In genomic region chrX:12919620-12920019, GRCh38 we compare ENCODE assay signal across 23 cellular contexts. TPM values are rescaled to one million over a fixed set of nuclear protein-coding genes. Genes with fewer than 3 reads are reported as not detected.
DNase-seq lines count a peak whose midpoint lies in the region; ATAC-seq and TF ChIP-seq lines count a peak whose summit lies in the region.
"Had no signal": no experiment of that assay in that cellular context is flagged by ENCODE, and none has a peak within 500 bp of the region (broad histone marks: within the 10 kb centered on the region; RNA-seq: fewer than 3 reads in every experiment).

No MANE protein-coding gene starts in this region.

- no peak overlapping the region for H2AFZ ChIP-seq in HCT116 (ENCODE audit: low read depth, low read length, poor library complexity, severe bottlenecking)

- CTCF ChIA-PET in HCT116 (lab: Charles Lee): no interaction called here
- CTCF ChIA-PET in activated CD4-positive, alpha-beta T cell treated with anti-CD3 and anti-CD28 coated beads, Interleukin-2, amount 10 ng/mL, durations not matched to agents 7 days and 5 days (lab: Charles Lee): no interaction called here

- 0 out of 2 replicates have a peak, but pooled peaks cover 3% of the 10 kb centered on the region for H3K27me3 ChIP-seq in HCT116 (ENCODE audit: insufficient read depth, low read length)
- no peaks in the 10 kb centered on the region for H3K27me3 ChIP-seq in testis

- no TSS peak for BruUV-seq in HCT116 (replicated peaks; lab: Mats Ljungman, UMichigan)

- H4K20me1 ChIP-seq in HCT116 (ENCODE audit: insufficient read depth): no peaks in the 10 kb centered on the region

- TF ChIP-seq POLR2A in HCT116 (IDR thresholded peaks at IDR 0.05; ENCODE audit: borderline replicate concordance, extremely low read depth, insufficient read depth, insufficient read length) (no peak), testis (IDR thresholded peaks at IDR 0.05) (no peak)

- H3K36me3 ChIP-seq in HCT116 (ENCODE audit: control insufficient read depth in 1 of 2, insufficient read depth in 2 of 2, low read length in 2 of 2) (no peaks in the 10 kb centered on the region), testis (ENCODE audit: low read depth, missing control alignments) (no peaks in the 10 kb centered on the region)
- H3K36me3 ChIP-seq: HAP-1 had no signal

- intact Hi-C loops in natural killer cell (cut with micrococcal nuclease) (no loop called here), HCT116 (cut with micrococcal nuclease) (no loop called here), testis (cut with DNase I; ENCODE audit: low total_unique reads) (no loop called here)

- peak overlapping the region; percentile 21 for H3K4me3 Mint-ChIP-seq in natural killer cell treated with Interleukin-12 subunit alpha and Interleukin-12 subunit beta and Interleukin-15 and Interleukin-18, amount 100 ng/mL, for 72 hours
- H3K4me3 Mint-ChIP-seq in natural killer cell: no peak overlapping the region
- peak overlapping the region; percentile 58 for H3K4me3 Mint-ChIP-seq in activated T-helper 17 cell treated with anti-CD3 and anti-CD28 coated beads, Interleukin-2, amount 50 U/mL, for 72 hours
- H3K4me3 Mint-ChIP-seq in activated CD4-positive, alpha-beta T cell treated with anti-CD3 and anti-CD28 coated beads, Interleukin-2, amount 10 ng/mL, durations not matched to agents 7 days and 5 days: no peak overlapping the region
- H3K4me3 Mint-ChIP-seq: B cell; CD4-positive, CD25-positive, alpha-beta regulatory T cell; HFFc6 had no signal

- TF ChIP-seq RAD21 in HCT116 (IDR thresholded peaks at IDR 0.05; ENCODE audit: low read depth): no peak

- H3K27ac Mint-ChIP-seq in natural killer cell treated with Interleukin-12 subunit alpha and Interleukin-12 subunit beta and Interleukin-15 and Interleukin-18, amount 100 ng/mL, for 72 hours: peak overlapping the region; percentile 66 to 81
- no peak overlapping the region for H3K27ac Mint-ChIP-seq in natural killer cell
- no peak overlapping the region for H3K27ac Mint-ChIP-seq in activated T-helper 17 cell treated with anti-CD3 and anti-CD28 coated beads, Interleukin-2, amount 50 U/mL, for 72 hours
- H3K27ac Mint-ChIP-seq in activated CD4-positive, alpha-beta T cell treated with anti-CD3 and anti-CD28 coated beads, Interleukin-2, amount 10 ng/mL, durations not matched to agents 7 days and 5 days: no peak overlapping the region
- H3K27ac Mint-ChIP-seq: B cell; CD4-positive, CD25-positive, alpha-beta regulatory T cell; HFFc6 had no signal

- H3K4me2 ChIP-seq in HCT116 (ENCODE audit: low read length): no peak overlapping the region
- H3K4me2 ChIP-seq: KMS-11 had no signal

- no peak for ATAC-seq in natural killer cell treated with Interleukin-12 subunit alpha and Interleukin-12 subunit beta and Interleukin-15 and Interleukin-18, amount 100 ng/mL, for 72 hours
- ATAC-seq in natural killer cell (no peak), HCT116 (no peak)
- ATAC-seq in activated T-helper 17 cell treated with anti-CD3 and anti-CD28 coated beads, Interleukin-2, amount 50 U/mL, for 72 hours (replicated peaks): no peak

- DNase-seq in natural killer cell treated with Interleukin-12 subunit alpha and Interleukin-12 subunit beta and Interleukin-15 and Interleukin-18, amount 100 ng/mL, for 72 hours (ENCODE audit: low spot score): no peak
- DNase-seq in natural killer cell (no peak), HCT116 (ENCODE audit: low read depth, low spot score) (no peak), testis (no peak), SW480 (ENCODE audit: low spot score) (no peak)
- no peak for DNase-seq in activated CD4-positive, alpha-beta T cell treated with anti-CD3 and anti-CD28 coated beads, Interleukin-2, amount 10 ng/mL, durations not matched to agents 7 days and 5 days
- DNase-seq: 8988T; CD4-positive, CD25-positive, alpha-beta regulatory T cell; CD8-positive, alpha-beta memory T cell; COR-L47; DMS 273 treated with DMSO at 0.1 percent for 48 hours; DMS53; DND-41; EL; HFFc6 had no signal

- no peak overlapping the region for H3K27ac ChIP-seq in HCT116 (ENCODE audit: low read depth, low read length)
- H3K27ac ChIP-seq in testis: no peak overlapping the region
- H3K27ac ChIP-seq: BLaER1 treated with 17β-estradiol and CSF1 and Interleukin-3, amounts not matched to agents 10 nM and 100 nM; KMS-11 had no signal

- TF ChIP-seq CTCF in natural killer cell (IDR thresholded peaks at IDR 0.05) (no peak), HCT116 (IDR thresholded peaks at IDR 0.05 in 2 of 3, conservative IDR thresholded peaks at IDR 0.05 in 1 of 3; ENCODE audit: borderline replicate concordance in 1 of 3, insufficient read depth in 1 of 3, low read depth in 2 of 3, low read length in 2 of 3) (no peak), testis (IDR thresholded peaks at IDR 0.05) (no peak)

- H3K27me3 Mint-ChIP-seq in natural killer cell treated with Interleukin-12 subunit alpha and Interleukin-12 subunit beta and Interleukin-15 and Interleukin-18, amount 100 ng/mL, for 72 hours: peaks cover 0 to 32% of the 10 kb centered on the region in 2 donors
- peaks cover 3 to 45% of the 10 kb centered on the region in 2 donors for H3K27me3 Mint-ChIP-seq in natural killer cell (ENCODE audit: low read depth in 2 of 2)
- H3K27me3 Mint-ChIP-seq in activated T-helper 17 cell treated with anti-CD3 and anti-CD28 coated beads, Interleukin-2, amount 50 U/mL, for 72 hours: no peaks in the 10 kb centered on the region
- no peaks in the 10 kb centered on the region for H3K27me3 Mint-ChIP-seq in activated CD4-positive, alpha-beta T cell treated with anti-CD3 and anti-CD28 coated beads, Interleukin-2, amount 10 ng/mL, durations not matched to agents 7 days and 5 days
- H3K27me3 Mint-ChIP-seq: B cell had no signal

- RAD21 ChIA-PET in HCT116 (lab: Charles Lee; ENCODE audit: low non-redundant PET in 1 of 2, low total read pairs in 2 of 2, uncharacterized antibody in 2 of 2, unreplicated experiment in 2 of 2): no interaction called here

- H3K79me2 ChIP-seq in HCT116 (ENCODE audit: insufficient read depth, low read length): no peaks in the 10 kb centered on the region

- H3K4me3 ChIP-seq in HCT116 (replicated peaks in 1 of 2; ENCODE audit: low read depth in 1 of 2, low read length in 2 of 2) (no peak overlapping the region), testis (no peak overlapping the region)
- H3K4me3 ChIP-seq: BLaER1 treated with 17β-estradiol and CSF1 and Interleukin-3, amounts not matched to agents 10 nM and 100 nM; HAP-1 had no signal

- no peak overlapping the region for H3K9ac ChIP-seq in HCT116 (ENCODE audit: low read length)
- H3K9ac ChIP-seq: BLaER1 treated with 17β-estradiol and CSF1 and Interleukin-3, amounts not matched to agents 10 nM and 100 nM; KMS-11 had no signal

- H3K9me3 Mint-ChIP-seq in natural killer cell treated with Interleukin-12 subunit alpha and Interleukin-12 subunit beta and Interleukin-15 and Interleukin-18, amount 100 ng/mL, for 72 hours: no peaks in the 10 kb centered on the region
- no peaks in the 10 kb centered on the region for H3K9me3 Mint-ChIP-seq in natural killer cell
- no peaks in the 10 kb centered on the region for H3K9me3 Mint-ChIP-seq in activated T-helper 17 cell treated with anti-CD3 and anti-CD28 coated beads, Interleukin-2, amount 50 U/mL, for 72 hours
- H3K9me3 Mint-ChIP-seq in activated CD4-positive, alpha-beta T cell treated with anti-CD3 and anti-CD28 coated beads, Interleukin-2, amount 10 ng/mL, durations not matched to agents 7 days and 5 days: peaks cover 3% of the 10 kb centered on the region
- H3K9me3 Mint-ChIP-seq: CD8-positive, alpha-beta memory T cell; HFFc6 had no signal

- no peaks in the 10 kb centered on the region for H3K9me3 ChIP-seq in HCT116 (ENCODE audit: control insufficient read depth in 1 of 2, insufficient read depth in 1 of 2, low read depth in 1 of 2, low read length in 2 of 2)
- H3K9me3 ChIP-seq in testis: no peaks in the 10 kb centered on the region
- H3K9me3 ChIP-seq: HAP-1 had no signal

- peaks cover 0 to 10% of the 10 kb centered on the region in 2 donors for H3K4me1 Mint-ChIP-seq in natural killer cell treated with Interleukin-12 subunit alpha and Interleukin-12 subunit beta and Interleukin-15 and Interleukin-18, amount 100 ng/mL, for 72 hours (ENCODE audit: low read depth in 2 of 2)
- H3K4me1 Mint-ChIP-seq in natural killer cell: no peaks in the 10 kb centered on the region
- peaks cover 12% of the 10 kb centered on the region for H3K4me1 Mint-ChIP-seq in activated T-helper 17 cell treated with anti-CD3 and anti-CD28 coated beads, Interleukin-2, amount 50 U/mL, for 72 hours
- H3K4me1 Mint-ChIP-seq in activated CD4-positive, alpha-beta T cell treated with anti-CD3 and anti-CD28 coated beads, Interleukin-2, amount 10 ng/mL, durations not matched to agents 7 days and 5 days: no peaks in the 10 kb centered on the region
- H3K4me1 Mint-ChIP-seq: CD4-positive, CD25-positive, alpha-beta regulatory T cell had no signal

- H3K4me1 ChIP-seq in HCT116 (ENCODE audit: control insufficient read depth in 1 of 2, insufficient read depth in 2 of 2, low read length in 2 of 2) (no peaks in the 10 kb centered on the region), testis (no peaks in the 10 kb centered on the region)
- H3K4me1 ChIP-seq: HAP-1 had no signal

- 52 to 69% methylated on average over 8 of the region's 8 CpGs for WGBS in testis, 2 donors

- no peaks in the 10 kb centered on the region for H3K36me3 Mint-ChIP-seq in natural killer cell treated with Interleukin-12 subunit alpha and Interleukin-12 subunit beta and Interleukin-15 and Interleukin-18, amount 100 ng/mL, for 72 hours
- H3K36me3 Mint-ChIP-seq in natural killer cell: no peaks in the 10 kb centered on the region
- no peaks in the 10 kb centered on the region for H3K36me3 Mint-ChIP-seq in activated T-helper 17 cell treated with anti-CD3 and anti-CD28 coated beads, Interleukin-2, amount 50 U/mL, for 72 hours (ENCODE audit: low read depth)
- no peaks in the 10 kb centered on the region for H3K36me3 Mint-ChIP-seq in activated CD4-positive, alpha-beta T cell treated with anti-CD3 and anti-CD28 coated beads, Interleukin-2, amount 10 ng/mL, durations not matched to agents 7 days and 5 days (ENCODE audit: low read depth)
- H3K36me3 Mint-ChIP-seq: CD4-positive, CD25-positive, alpha-beta regulatory T cell; CD8-positive, alpha-beta memory T cell had no signal

- POLR2A ChIA-PET in HCT116 (lab: Charles Lee): no interaction called here
- POLR2A ChIA-PET in activated CD4-positive, alpha-beta T cell treated with anti-CD3 and anti-CD28 coated beads, Interleukin-2, amount 10 ng/mL, durations not matched to agents 7 days and 5 days (lab: Charles Lee): no interaction called here

- no peaks in the 10 kb centered on the region for H3K9me2 ChIP-seq in HCT116 (ENCODE audit: insufficient read depth)

RNA-seq across cellular contexts. Expression of gene TLR8, which starts 13.2 kb away (rescaled TPM):
- not detected for total RNA-seq in natural killer cell treated with Interleukin-12 subunit alpha and Interleukin-12 subunit beta and Interleukin-15 and Interleukin-18, amount 100 ng/mL, for 72 hours
- total RNA-seq in natural killer cell (1 to 10 TPM in 1 of 3 donors, under 1 TPM in 2; 0.95 to 1.9 (median 0.95) TPM), HCT116 (2021; ENCODE audit: unreplicated experiment) (not detected), testis (under 1 TPM; 0.08 to 0.50 TPM)
- polyA plus RNA-seq in HCT116 (2012): not detected in 2 replicates
- not detected for total RNA-seq in activated T-helper 17 cell treated with anti-CD3 and anti-CD28 coated beads, Interleukin-2, amount 50 U/mL, for 72 hours
- polyA plus RNA-seq in testis (ENCODE audit: insufficient read depth, low read depth, low replicate concordance): 1.3 TPM
- not detected for total RNA-seq in activated CD4-positive, alpha-beta T cell treated with anti-CD3 and anti-CD28 coated beads, Interleukin-2, amount 10 ng/mL, durations not matched to agents 7 days and 5 days
- total RNA-seq: CD4-positive, CD25-positive, alpha-beta regulatory T cell; G401; H4; HFFc6; HT-29 had no signal
- polyA plus RNA-seq: CD4-positive, CD25-positive, alpha-beta regulatory T cell; CD8-positive, alpha-beta memory T cell had no signal

RNA-seq across cellular contexts. Expression of gene TLR7, which starts 52.7 kb away (rescaled TPM):
- under 1 TPM in 1 of 2 donors, not detected in 1; 0.31 TPM for total RNA-seq in natural killer cell treated with Interleukin-12 subunit alpha and Interleukin-12 subunit beta and Interleukin-15 and Interleukin-18, amount 100 ng/mL, for 72 hours
- total RNA-seq in natural killer cell: under 1 TPM; 0.14 to 0.73 (median 0.55) TPM
- not detected for total RNA-seq in HCT116 (2021; ENCODE audit: unreplicated experiment)
- not detected in 2 replicates for polyA plus RNA-seq in HCT116 (2012)
- not detected for total RNA-seq in activated T-helper 17 cell treated with anti-CD3 and anti-CD28 coated beads, Interleukin-2, amount 50 U/mL, for 72 hours
- total RNA-seq in testis: under 1 TPM; 0.08 to 0.31 TPM
- polyA plus RNA-seq in testis (ENCODE audit: insufficient read depth, low read depth, low replicate concordance): 1.3 TPM
- under 1 TPM; 0.10 to 0.19 TPM for total RNA-seq in activated CD4-positive, alpha-beta T cell treated with anti-CD3 and anti-CD28 coated beads, Interleukin-2, amount 10 ng/mL, durations not matched to agents 7 days and 5 days
- total RNA-seq: CD4-positive, CD25-positive, alpha-beta regulatory T cell; CD8-positive, alpha-beta memory T cell; G401; HFFc6; HT-29 had no signal
- polyA plus RNA-seq: CD8-positive, alpha-beta memory T cell had no signal

RNA-seq across cellular contexts. Expression of gene TMSB4X, which starts 55.3 kb away (rescaled TPM):
- 1,000 to 10,000 TPM; 2,674 to 5,601 TPM for total RNA-seq in natural killer cell treated with Interleukin-12 subunit alpha and Interleukin-12 subunit beta and Interleukin-15 and Interleukin-18, amount 100 ng/mL, for 72 hours
- total RNA-seq in natural killer cell: 1,000 to 10,000 TPM; 5,049 to 6,005 (median 5,892) TPM
- total RNA-seq in HCT116 (2021; ENCODE audit: unreplicated experiment): 407 TPM
- 702 and 898 TPM in 2 replicates for polyA plus RNA-seq in HCT116 (2012)
- total RNA-seq in activated T-helper 17 cell treated with anti-CD3 and anti-CD28 coated beads, Interleukin-2, amount 50 U/mL, for 72 hours: 1,000 to 10,000 TPM; 6,631 to 7,873 TPM
- 100 to 1,000 TPM; 384 to 669 TPM for total RNA-seq in testis
- polyA plus RNA-seq in testis (ENCODE audit: insufficient read depth, low read depth, low replicate concordance): 1,448 TPM
- total RNA-seq in activated CD4-positive, alpha-beta T cell treated with anti-CD3 and anti-CD28 coated beads, Interleukin-2, amount 10 ng/mL, durations not matched to agents 7 days and 5 days: 1,000 to 10,000 TPM; 9,113 to 9,418 TPM

Comparison
In these comparisons a context has a peak if more than half of its experiments do, and no peak if none do; other contexts are left out.
1. H3K27ac Mint-ChIP-seq: peak in natural killer cell treated with Interleukin-12 subunit alpha and Interleukin-12 subunit beta and Interleukin-15 and Interleukin-18, amount 100 ng/mL, for 72 hours (2 of 2); none in natural killer cell (0 of 2), activated T-helper 17 cell treated with anti-CD3 and anti-CD28 coated beads, Interleukin-2, amount 50 U/mL, for 72 hours (single experiment) and activated CD4-positive, alpha-beta T cell treated with anti-CD3 and anti-CD28 coated beads, Interleukin-2, amount 10 ng/mL, durations not matched to agents 7 days and 5 days (single experiment).
2. H3K4me3 Mint-ChIP-seq: peak in natural killer cell treated with Interleukin-12 subunit alpha and Interleukin-12 subunit beta and Interleukin-15 and Interleukin-18, amount 100 ng/mL, for 72 hours (single experiment) and activated T-helper 17 cell treated with anti-CD3 and anti-CD28 coated beads, Interleukin-2, amount 50 U/mL, for 72 hours (single experiment); none in natural killer cell (single experiment) and activated CD4-positive, alpha-beta T cell treated with anti-CD3 and anti-CD28 coated beads, Interleukin-2, amount 10 ng/mL, durations not matched to agents 7 days and 5 days (single experiment).